1 cellular context compared by ENCODE assay signal in the genomic region with DNA sequence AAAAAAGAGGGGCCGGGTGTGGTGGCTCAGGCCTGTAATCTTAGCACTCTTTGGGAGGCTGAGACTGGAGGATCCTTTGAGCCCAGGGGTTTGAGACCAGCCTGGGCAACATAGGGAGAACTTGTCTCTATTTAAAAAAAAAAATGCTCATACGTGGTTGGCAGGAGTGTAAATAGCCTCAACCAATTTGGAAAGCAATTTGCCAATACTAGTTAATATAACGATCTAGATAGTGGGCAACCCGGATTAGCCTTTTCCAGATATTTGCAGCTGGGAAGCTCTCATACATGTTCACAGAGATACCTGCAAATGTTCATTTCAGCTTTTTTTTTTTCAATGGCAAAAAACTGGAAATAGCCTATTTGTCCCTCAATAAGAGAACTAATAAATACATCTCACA.
TF ChIP-seq lines count a peak whose summit lies in the region.

No MANE protein-coding gene starts in this region.

TF ChIP-seq in HepG2, 621 proteins besides CTCF, POLR2A, EP300 and RAD21:
- TF ChIP-seq ADNP (CRISPR knock-in tag; IDR thresholded peaks at IDR 0.05) (no peak), FOXJ3 (CRISPR knock-in tag; IDR thresholded peaks at IDR 0.05; ENCODE audit: borderline replicate concordance) (0 out of 2 replicates have a peak, but pooled peaks have one; percentile 19), HCFC1 (IDR thresholded peaks at IDR 0.05; ENCODE audit: low read depth, low read length) (no peak), ZNF441 (CRISPR knock-in tag; IDR thresholded peaks at IDR 0.05; ENCODE audit: borderline replicate concordance) (peak; percentile 52; the same call in 1 of the 2 replicates), ZNF431 (CRISPR knock-in tag; IDR thresholded peaks at IDR 0.05; ENCODE audit: borderline replicate concordance, low read depth) (no peak), IRF2 (CRISPR knock-in tag; IDR thresholded peaks at IDR 0.05) (peak; percentile 3; the same call in 1 of the 2 replicates), SRY (CRISPR knock-in tag; IDR thresholded peaks at IDR 0.05) (no peak), ZNF143 (CRISPR knock-in tag; IDR thresholded peaks at IDR 0.05) (no peak), ZNF124 (CRISPR knock-in tag; IDR thresholded peaks at IDR 0.05) (no peak), YEATS4 (CRISPR knock-in tag; IDR thresholded peaks at IDR 0.05; ENCODE audit: borderline replicate concordance) (0 out of 2 replicates have a peak, but pooled peaks have one; percentile 31), ZNF563 (CRISPR knock-in tag; IDR thresholded peaks at IDR 0.05) (no peak), ZBTB8A (CRISPR knock-in tag; IDR thresholded peaks at IDR 0.05; ENCODE audit: borderline replicate concordance, low read depth) (no peak), ZSCAN21 (CRISPR knock-in tag; IDR thresholded peaks at IDR 0.05; ENCODE audit: borderline replicate concordance) (0 out of 2 replicates have a peak, but pooled peaks have one; percentile 20)
- TF ChIP-seq, protein P1, sequence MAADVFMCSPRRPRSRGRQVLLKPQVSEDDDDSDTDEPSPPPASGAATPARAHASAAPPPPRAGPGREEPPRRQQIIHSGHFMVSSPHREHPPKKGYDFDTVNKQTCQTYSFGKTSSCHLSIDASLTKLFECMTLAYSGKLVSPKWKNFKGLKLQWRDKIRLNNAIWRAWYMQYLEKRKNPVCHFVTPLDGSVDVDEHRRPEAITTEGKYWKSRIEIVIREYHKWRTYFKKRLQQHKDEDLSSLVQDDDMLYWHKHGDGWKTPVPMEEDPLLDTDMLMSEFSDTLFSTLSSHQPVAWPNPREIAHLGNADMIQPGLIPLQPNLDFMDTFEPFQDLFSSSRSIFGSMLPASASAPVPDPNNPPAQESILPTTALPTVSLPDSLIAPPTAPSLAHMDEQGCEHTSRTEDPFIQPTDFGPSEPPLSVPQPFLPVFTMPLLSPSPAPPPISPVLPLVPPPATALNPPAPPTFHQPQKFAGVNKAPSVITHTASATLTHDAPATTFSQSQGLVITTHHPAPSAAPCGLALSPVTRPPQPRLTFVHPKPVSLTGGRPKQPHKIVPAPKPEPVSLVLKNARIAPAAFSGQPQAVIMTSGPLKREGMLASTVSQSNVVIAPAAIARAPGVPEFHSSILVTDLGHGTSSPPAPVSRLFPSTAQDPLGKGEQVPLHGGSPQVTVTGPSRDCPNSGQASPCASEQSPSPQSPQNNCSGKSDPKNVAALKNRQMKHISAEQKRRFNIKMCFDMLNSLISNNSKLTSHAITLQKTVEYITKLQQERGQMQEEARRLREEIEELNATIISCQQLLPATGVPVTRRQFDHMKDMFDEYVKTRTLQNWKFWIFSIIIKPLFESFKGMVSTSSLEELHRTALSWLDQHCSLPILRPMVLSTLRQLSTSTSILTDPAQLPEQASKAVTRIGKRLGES (CRISPR knock-in tag; IDR thresholded peaks at IDR 0.05; ENCODE audit: borderline replicate concordance): 0 out of 2 replicates have a peak, but pooled peaks have one; percentile 18
- TF ChIP-seq, protein P2, sequence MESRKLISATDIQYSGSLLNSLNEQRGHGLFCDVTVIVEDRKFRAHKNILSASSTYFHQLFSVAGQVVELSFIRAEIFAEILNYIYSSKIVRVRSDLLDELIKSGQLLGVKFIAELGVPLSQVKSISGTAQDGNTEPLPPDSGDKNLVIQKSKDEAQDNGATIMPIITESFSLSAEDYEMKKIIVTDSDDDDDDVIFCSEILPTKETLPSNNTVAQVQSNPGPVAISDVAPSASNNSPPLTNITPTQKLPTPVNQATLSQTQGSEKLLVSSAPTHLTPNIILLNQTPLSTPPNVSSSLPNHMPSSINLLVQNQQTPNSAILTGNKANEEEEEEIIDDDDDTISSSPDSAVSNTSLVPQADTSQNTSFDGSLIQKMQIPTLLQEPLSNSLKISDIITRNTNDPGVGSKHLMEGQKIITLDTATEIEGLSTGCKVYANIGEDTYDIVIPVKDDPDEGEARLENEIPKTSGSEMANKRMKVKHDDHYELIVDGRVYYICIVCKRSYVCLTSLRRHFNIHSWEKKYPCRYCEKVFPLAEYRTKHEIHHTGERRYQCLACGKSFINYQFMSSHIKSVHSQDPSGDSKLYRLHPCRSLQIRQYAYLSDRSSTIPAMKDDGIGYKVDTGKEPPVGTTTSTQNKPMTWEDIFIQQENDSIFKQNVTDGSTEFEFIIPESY (CRISPR knock-in tag; IDR thresholded peaks at IDR 0.05): no peak
- TF ChIP-seq, protein P3, sequence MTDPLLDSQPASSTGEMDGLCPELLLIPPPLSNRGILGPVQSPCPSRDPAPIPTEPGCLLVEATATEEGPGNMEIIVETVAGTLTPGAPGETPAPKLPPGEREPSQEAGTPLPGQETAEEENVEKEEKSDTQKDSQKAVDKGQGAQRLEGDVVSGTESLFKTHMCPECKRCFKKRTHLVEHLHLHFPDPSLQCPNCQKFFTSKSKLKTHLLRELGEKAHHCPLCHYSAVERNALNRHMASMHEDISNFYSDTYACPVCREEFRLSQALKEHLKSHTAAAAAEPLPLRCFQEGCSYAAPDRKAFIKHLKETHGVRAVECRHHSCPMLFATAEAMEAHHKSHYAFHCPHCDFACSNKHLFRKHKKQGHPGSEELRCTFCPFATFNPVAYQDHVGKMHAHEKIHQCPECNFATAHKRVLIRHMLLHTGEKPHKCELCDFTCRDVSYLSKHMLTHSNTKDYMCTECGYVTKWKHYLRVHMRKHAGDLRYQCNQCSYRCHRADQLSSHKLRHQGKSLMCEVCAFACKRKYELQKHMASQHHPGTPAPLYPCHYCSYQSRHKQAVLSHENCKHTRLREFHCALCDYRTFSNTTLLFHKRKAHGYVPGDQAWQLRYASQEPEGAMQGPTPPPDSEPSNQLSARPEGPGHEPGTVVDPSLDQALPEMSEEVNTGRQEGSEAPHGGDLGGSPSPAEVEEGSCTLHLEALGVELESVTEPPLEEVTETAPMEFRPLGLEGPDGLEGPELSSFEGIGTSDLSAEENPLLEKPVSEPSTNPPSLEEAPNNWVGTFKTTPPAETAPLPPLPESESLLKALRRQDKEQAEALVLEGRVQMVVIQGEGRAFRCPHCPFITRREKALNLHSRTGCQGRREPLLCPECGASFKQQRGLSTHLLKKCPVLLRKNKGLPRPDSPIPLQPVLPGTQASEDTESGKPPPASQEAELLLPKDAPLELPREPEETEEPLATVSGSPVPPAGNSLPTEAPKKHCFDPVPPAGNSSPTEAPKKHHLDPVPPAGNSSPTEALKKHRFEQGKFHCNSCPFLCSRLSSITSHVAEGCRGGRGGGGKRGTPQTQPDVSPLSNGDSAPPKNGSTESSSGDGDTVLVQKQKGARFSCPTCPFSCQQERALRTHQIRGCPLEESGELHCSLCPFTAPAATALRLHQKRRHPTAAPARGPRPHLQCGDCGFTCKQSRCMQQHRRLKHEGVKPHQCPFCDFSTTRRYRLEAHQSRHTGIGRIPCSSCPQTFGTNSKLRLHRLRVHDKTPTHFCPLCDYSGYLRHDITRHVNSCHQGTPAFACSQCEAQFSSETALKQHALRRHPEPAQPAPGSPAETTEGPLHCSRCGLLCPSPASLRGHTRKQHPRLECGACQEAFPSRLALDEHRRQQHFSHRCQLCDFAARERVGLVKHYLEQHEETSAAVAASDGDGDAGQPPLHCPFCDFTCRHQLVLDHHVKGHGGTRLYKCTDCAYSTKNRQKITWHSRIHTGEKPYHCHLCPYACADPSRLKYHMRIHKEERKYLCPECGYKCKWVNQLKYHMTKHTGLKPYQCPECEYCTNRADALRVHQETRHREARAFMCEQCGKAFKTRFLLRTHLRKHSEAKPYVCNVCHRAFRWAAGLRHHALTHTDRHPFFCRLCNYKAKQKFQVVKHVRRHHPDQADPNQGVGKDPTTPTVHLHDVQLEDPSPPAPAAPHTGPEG (CRISPR knock-in tag; IDR thresholded peaks at IDR 0.05): no peak
- TF ChIP-seq, protein P4, sequence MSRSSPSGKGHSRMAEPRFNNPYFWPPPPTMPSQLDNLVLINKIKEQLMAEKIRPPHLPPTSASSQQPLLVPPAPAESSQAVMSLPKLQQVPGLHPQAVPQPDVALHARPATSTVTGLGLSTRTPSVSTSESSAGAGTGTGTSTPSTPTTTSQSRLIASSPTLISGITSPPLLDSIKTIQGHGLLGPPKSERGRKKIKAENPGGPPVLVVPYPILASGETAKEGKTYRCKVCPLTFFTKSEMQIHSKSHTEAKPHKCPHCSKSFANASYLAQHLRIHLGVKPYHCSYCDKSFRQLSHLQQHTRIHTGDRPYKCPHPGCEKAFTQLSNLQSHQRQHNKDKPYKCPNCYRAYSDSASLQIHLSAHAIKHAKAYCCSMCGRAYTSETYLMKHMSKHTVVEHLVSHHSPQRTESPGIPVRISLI (CRISPR knock-in tag; IDR thresholded peaks at IDR 0.05; ENCODE audit: borderline replicate concordance): peak; percentile 65; the same call in 1 of the 2 replicates
